ENCODE assay signal across 9 cellular contexts in genomic region chr10:58282615-58283014, GRCh38. TPM values are rescaled to one million over a fixed set of nuclear protein-coding genes. Genes with fewer than 3 reads are reported as not detected.
DNase-seq lines count a peak whose midpoint lies in the region; ATAC-seq and TF ChIP-seq lines count a peak whose summit lies in the region.
"Had no signal": no experiment of that assay in that cellular context is flagged by ENCODE, and none has a peak within 500 bp of the region (broad histone marks: within the 10 kb centered on the region; RNA-seq: fewer than 3 reads in every experiment).

No MANE protein-coding gene starts in this region.

- peak; percentile 90 for DNase-seq in SIG-M5 treated with dmso at 0.1 percent for 504 hours (lab: John Stamatoyannopoulos, UW; ENCODE audit: unreplicated experiment)
- no peak for DNase-seq in left lung
- no peak for DNase-seq in cortex of kidney (lab: John Stamatoyannopoulos, UW)
- DNase-seq in NCI-H1694 (lab: John Stamatoyannopoulos, UW) = no peak
- DNase-seq in BE2C = no peak
- no peak for DNase-seq in substantia nigra (lab: John Stamatoyannopoulos, UW)

- ATAC-seq in GM19043 (IDR thresholded peaks at IDR 0.05; ENCODE audit: low read depth, unreplicated experiment) (peak; percentile 98), HG02870 (IDR thresholded peaks at IDR 0.05; ENCODE audit: unreplicated experiment) (peak; percentile 98), left lung (peak; percentile 62)
- ATAC-seq: Panc1 had no signal

- peak overlapping the region in 1 of 2 donors; percentile 67 for H3K27ac ChIP-seq in left lung
- H3K27ac ChIP-seq in substantia nigra (ENCODE audit: low read depth, low read length, poor library complexity, severe bottlenecking) = no peak overlapping the region

- H3K27me3 ChIP-seq in left lung = no peaks in the 10 kb centered on the region
- no peaks in the 10 kb centered on the region for H3K27me3 ChIP-seq in BE2C

- intact Hi-C loops in left lung (cut with DNase I) = no loop called here

- H3K9me3 ChIP-seq in left lung = no peaks in the 10 kb centered on the region
- H3K9me3 ChIP-seq in BE2C = no peaks in the 10 kb centered on the region

- H3K4me3 ChIP-seq in left lung (no peak overlapping the region), BE2C (ENCODE audit: low read depth, low read length) (no peak overlapping the region)

- peaks cover 0 to 6% of the 10 kb centered on the region in 2 donors for H3K36me3 ChIP-seq in left lung
- H3K36me3 ChIP-seq in BE2C = peaks cover 29% of the 10 kb centered on the region

- no peak for TF ChIP-seq CTCF in left lung (IDR thresholded peaks at IDR 0.05)
- TF ChIP-seq CTCF in BE2C (IDR thresholded peaks at IDR 0.05; ENCODE audit: low read depth, low read length) = no peak

- H3K4me1 ChIP-seq in left lung (peaks cover 0 to 28% of the 10 kb centered on the region in 2 donors), BE2C (no peaks in the 10 kb centered on the region)

RNA-seq across cellular contexts. Expression of gene CISD1, which starts 13.7 kb away (rescaled TPM):
- total RNA-seq in left lung = 10 to 100 TPM; 34.3 to 39.5 TPM
- 80.3 TPM for polyA plus RNA-seq in BE2C (2012; ENCODE audit: insufficient read depth, insufficient read length, low read depth)

RNA-seq across cellular contexts. Expression of gene IPMK, which starts 14.9 kb away (rescaled TPM):
- 1 to 10 TPM; 4.7 to 7.6 TPM for total RNA-seq in left lung
- polyA plus RNA-seq in BE2C (2012; ENCODE audit: insufficient read depth, insufficient read length, low read depth) = 3.4 TPM

RNA-seq across cellular contexts. Expression of gene UBE2D1, which starts 52.2 kb away (rescaled TPM):
- total RNA-seq in left lung = 10 to 100 TPM; 20.6 to 33.6 TPM
- 10.4 TPM for polyA plus RNA-seq in BE2C (2012; ENCODE audit: insufficient read depth, insufficient read length, low read depth)
